10 cellular contexts compared by ENCODE assay signal in genomic region chr1:63662056-63662836, GRCh38.
DNase-seq lines count a peak whose midpoint lies in the region; ATAC-seq and TF ChIP-seq lines count a peak whose summit lies in the region.
"Had no signal": no experiment of that assay in that cellular context is flagged by ENCODE, and none has a peak within 500 bp of the region (broad histone marks: within the 10 kb centered on the region; RNA-seq: fewer than 3 reads in every experiment).

No MANE protein-coding gene starts in this region.

- no peaks in the 10 kb centered on the region for H3K27me3 ChIP-seq in right atrium auricular region

- ATAC-seq in HG02610 (IDR thresholded peaks at IDR 0.05; ENCODE audit: unreplicated experiment) (no peak), GM18498 (IDR thresholded peaks at IDR 0.05; ENCODE audit: unreplicated experiment) (no peak)

- H3K4me1 ChIP-seq in right atrium auricular region = peaks cover 0 to 15% of the 10 kb centered on the region in 2 donors

- no peak for TF ChIP-seq CTCF in right atrium auricular region (IDR thresholded peaks at IDR 0.05)

- DNase-seq in HPDE6-E6E7 (ENCODE audit: extremely low spot score) (peak; percentile 87), amniotic stem cell (lab: John Stamatoyannopoulos, UW) (peak; percentile 61), right atrium auricular region (ENCODE audit: low spot score) (no peak), NOMO-1 treated with dmso at 0.1 percent for 144 hours (lab: John Stamatoyannopoulos, UW; ENCODE audit: unreplicated experiment) (no peak)
- DNase-seq in activated CD4-positive, CD25-positive, alpha-beta regulatory T cell (lab: John Stamatoyannopoulos, UW) = no peak
- DNase-seq: activated CD4-positive, alpha-beta T cell treated with anti-CD3 and anti-CD28 coated beads, Interleukin-2, amount 50 U/mL, for 1 hour; occipital lobe had no signal

- H3K36me3 ChIP-seq in right atrium auricular region = peaks cover 7% of the 10 kb centered on the region

- H3K4me3 ChIP-seq in right atrium auricular region (no peak overlapping the region), skin epidermis (no peak overlapping the region)

- H3K27ac ChIP-seq in right atrium auricular region = peak overlapping the region; percentile 35 to 40
- peak overlapping the region in 20 of 21 experiments; percentile 20 to 87 (median 70) for H3K27ac ChIP-seq in skin epidermis

- H3K9me3 ChIP-seq in right atrium auricular region = no peaks in the 10 kb centered on the region

Comparison
In these comparisons a context has a peak if more than half of its experiments do, and no peak if none do; other contexts are left out.
1. DNase-seq: peak in HPDE6-E6E7 (single experiment) and amniotic stem cell (single experiment); none in right atrium auricular region (single experiment), NOMO-1 treated with dmso at 0.1 percent for 144 hours (single experiment) and activated CD4-positive, CD25-positive, alpha-beta regulatory T cell (0 of 4).